11 cellular contexts compared by ENCODE assay signal in genomic region chr3:7817239-7817638, GRCh38.
"Had no signal": no experiment of that assay in that cellular context is flagged by ENCODE, and none has a peak within 500 bp of the region (broad histone marks: within the 10 kb centered on the region; RNA-seq: fewer than 3 reads in every experiment).

No MANE protein-coding gene starts in this region.

- DNase-seq: GM23248, GOT3, H7, H9, HCEC 1CT, HFFc6 had no signal

- H3K27ac Mint-ChIP-seq: GM23338, H9, HFFc6 had no signal

- H2AFZ ChIP-seq: GM23248, GM23338 had no signal

- H3K9me3 ChIP-seq: HAP-1 had no signal

- H3K4me3 ChIP-seq: GM23248, GM23338, HAP-1 had no signal

- H3K9ac ChIP-seq: GM23248 had no signal

- ATAC-seq: GM23338, HCT116 had no signal

- H3K4me3 Mint-ChIP-seq: GM23338, H9, HFFc6 had no signal

- H3K27ac ChIP-seq: GM23248 had no signal

- H3K4me1 ChIP-seq: HAP-1 had no signal

- H3K36me3 ChIP-seq: HAP-1 had no signal

- H3K4me2 ChIP-seq: GM23338 had no signal

- FAIRE-seq: H1, H54 had no signal
